8 cellular contexts compared by ENCODE assay signal in genomic region chrX:20265221-20265725, GRCh38. TPM values are rescaled to one million over a fixed set of nuclear protein-coding genes. Genes with fewer than 3 reads are reported as not detected.
DNase-seq lines count a peak whose midpoint lies in the region; ATAC-seq, FAIRE-seq and TF ChIP-seq lines count a peak whose summit lies in the region.

No MANE protein-coding gene starts in this region.

- no peak for FAIRE-seq in frontal cortex (lab: Jason Lieb, UNC)

- no peaks in the 10 kb centered on the region for H3K36me3 ChIP-seq in Peyer's patch

- peak overlapping the region; percentile 95 for H3K4me3 Mint-ChIP-seq in type B pancreatic cell

- peaks cover 8% of the 10 kb centered on the region for H3K4me1 Mint-ChIP-seq in type B pancreatic cell (ENCODE audit: unreplicated experiment)

- peak; percentile 34 to 50 for TF ChIP-seq POLR2A in Peyer's patch (IDR thresholded peaks at IDR 0.05)

- H3K27ac Mint-ChIP-seq in type B pancreatic cell: peak overlapping the region; percentile 93

- H3K9me3 ChIP-seq in AG04450 (ENCODE audit: control insufficient read depth, insufficient read depth, low read length) (no peaks in the 10 kb centered on the region; the same call in 1 of the 2 replicates), Peyer's patch (peaks cover 0 to 3% (median 0%) of the 10 kb centered on the region in 4 donors)

- TF ChIP-seq CTCF in AG04450 (IDR thresholded peaks at IDR 0.05; ENCODE audit: low read depth, low read length) (no peak), Peyer's patch (IDR thresholded peaks at IDR 0.05) (no peak), omental fat pad (IDR thresholded peaks at IDR 0.05) (no peak), type B pancreatic cell (conservative IDR thresholded peaks at IDR 0.05) (no peak)

- DNase-seq in AG04450 (ENCODE audit: low read depth, low spot score) (peak; percentile 60), Peyer's patch (peak; percentile 53 to 81 (median 60)), frontal cortex (ENCODE audit: low spot score in 2 of 2) (peak; percentile 22 to 36), omental fat pad (ENCODE audit: low spot score) (peak; percentile 54), type B pancreatic cell (ENCODE audit: extremely low spot score, unreplicated experiment) (no peak)
- DNase-seq in activated effector memory CD4-positive, alpha-beta T cell treated with anti-CD3 and anti-CD28 coated beads, Interleukin-2, amount 50 U/mL, for 16 hours: peak; percentile 88

- CTCF ChIA-PET in AG04450 (lab: Charles Lee): no interaction called here

- H3K27ac ChIP-seq in AG04450 (ENCODE audit: low read depth, low read length) (peak overlapping the region; percentile 87), Peyer's patch (peak overlapping the region; percentile 83 to 91 (median 88))

- no peaks in the 10 kb centered on the region for H3K36me3 Mint-ChIP-seq in type B pancreatic cell

- H3K27me3 Mint-ChIP-seq in type B pancreatic cell: no peaks in the 10 kb centered on the region

- peak; percentile 43 for ATAC-seq in GM18867 (IDR thresholded peaks at IDR 0.05; ENCODE audit: unreplicated experiment)
- ATAC-seq in HG03342 (IDR thresholded peaks at IDR 0.05; ENCODE audit: unreplicated experiment): peak; percentile 39
- ATAC-seq in omental fat pad (ENCODE audit: low FRiP score): peak; percentile 64

- no peaks in the 10 kb centered on the region for H3K9me3 Mint-ChIP-seq in type B pancreatic cell

- H3K4me3 ChIP-seq in AG04450 (ENCODE audit: low read depth, low read length): peak overlapping the region; percentile 70
- H3K4me3 ChIP-seq in Peyer's patch: peak overlapping the region; percentile 64 to 86 (median 68)

- peaks cover 0 to 5% (median 0%) of the 10 kb centered on the region in 4 donors for H3K4me1 ChIP-seq in Peyer's patch

- POLR2A ChIA-PET in AG04450 (lab: Yijun Ruan, JAX): no interaction called here

- H3K27me3 ChIP-seq in AG04450 (ENCODE audit: control insufficient read depth, insufficient read depth, low read length): no peaks in the 10 kb centered on the region
- no peaks in the 10 kb centered on the region for H3K27me3 ChIP-seq in Peyer's patch

RNA-seq across cellular contexts. Expression of gene RPS6KA3, which starts 1.4 kb away (rescaled TPM):
- 40.4 and 50.7 TPM in 2 replicates for polyA plus RNA-seq in AG04450 (2011; rRNA removed)
- 38.5 and 56.3 TPM in 2 replicates for polyA minus RNA-seq in AG04450 (2011; rRNA and poly(A)+ RNA removed)
- total RNA-seq in Peyer's patch: 10 to 100 TPM; 41.1 to 56.7 (median 50.7) TPM
- total RNA-seq in frontal cortex: 24.9 TPM
- total RNA-seq in omental fat pad: 10 to 100 TPM; 39.5 to 90.3 (median 55.1) TPM
- 57.4 and 60.4 TPM in 2 replicates for total RNA-seq in type B pancreatic cell (ENCODE audit: low replicate concordance)
